ENCODE assay signal across 18 cellular contexts in the genomic region with DNA sequence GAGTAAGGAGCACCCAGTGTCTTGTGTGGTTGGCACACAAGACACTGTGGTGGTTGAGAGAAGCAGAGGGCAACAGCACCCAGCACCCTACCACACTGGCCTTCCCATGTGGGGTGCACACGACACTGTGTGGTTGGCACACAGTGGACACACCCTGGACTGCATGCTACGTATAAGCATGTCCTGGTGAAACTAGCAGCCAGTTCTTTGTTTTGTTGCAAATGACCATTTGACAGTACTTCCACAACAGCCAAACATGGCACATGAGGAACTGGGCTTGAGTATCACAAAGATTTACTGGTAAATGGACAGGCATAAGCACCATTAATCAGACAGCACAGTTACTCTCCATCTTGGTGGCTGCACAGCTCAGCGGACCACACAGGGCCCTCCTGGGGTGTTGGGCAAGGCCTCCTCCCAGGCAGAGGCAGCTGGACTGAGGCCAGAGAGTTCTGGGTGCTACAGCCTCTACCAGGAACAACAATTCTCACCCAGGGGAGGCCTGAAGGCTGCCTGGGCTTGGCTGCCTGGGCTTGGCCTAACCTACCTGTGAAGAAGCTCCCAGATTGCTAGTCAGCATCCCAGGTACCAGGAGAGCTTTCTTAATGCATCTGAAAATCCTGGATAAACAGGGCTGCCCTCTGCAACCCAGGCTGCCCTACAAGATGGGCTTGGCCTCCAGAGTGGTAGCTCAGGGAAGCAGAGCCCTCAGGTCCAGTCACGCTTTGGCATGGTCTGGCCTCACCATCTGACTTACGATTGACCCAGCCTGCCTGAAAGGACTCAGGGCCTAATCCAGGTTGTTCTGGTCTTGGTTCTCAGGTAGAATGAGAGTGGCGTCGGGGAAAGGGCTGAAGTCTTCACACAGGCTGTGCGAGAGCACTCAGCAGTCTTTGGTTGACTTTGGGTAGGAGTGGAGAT. TPM values are rescaled to one million over a fixed set of nuclear protein-coding genes. Genes with fewer than 3 reads are reported as not detected.
A peak's percentile ranks its signal among the peaks of the same experiment; 100 is the strongest.
DNase-seq lines count a peak whose midpoint lies in the region; ATAC-seq and TF ChIP-seq lines count a peak whose summit lies in the region.
"Had no signal": no experiment of that assay in that cellular context is flagged by ENCODE, and none has a peak within 500 bp of the region (broad histone marks: within the 10 kb centered on the region; RNA-seq: fewer than 3 reads in every experiment).

No MANE protein-coding gene starts in this region.

- peaks cover 30 to 55% of the 10 kb centered on the region in 2 experiments for H3K4me1 ChIP-seq in neutrophil (ENCODE audit: control insufficient read depth in 1 of 2, insufficient read depth in 1 of 2, low read depth in 1 of 2, low read length in 1 of 2)
- H3K4me1 ChIP-seq in left ventricle myocardium inferior, result peaks cover 35% of the 10 kb centered on the region

- no peak for ATAC-seq in activated naive CD4-positive, alpha-beta T cell treated with anti-CD3 and anti-CD28 coated beads, Interleukin-2, amount 50 U/mL, for 72 hours
- ATAC-seq: activated CD4-positive, CD25-positive, alpha-beta regulatory T cell treated with anti-CD3 and anti-CD28 coated beads, Interleukin-2, amount 50 U/mL, for 24 hours; HCT116; Panc1 had no signal

- intact Hi-C loops in left ventricle myocardium inferior (cut with micrococcal nuclease), result loop anchor here (10.0 kb wide), 1 partner anchor 395 kb away; a partner anchor contains a TSS

- CTCF ChIA-PET in activated CD4-positive, alpha-beta T cell treated with anti-CD3 and anti-CD28 coated beads, Interleukin-2, amount 10 ng/mL, durations not matched to agents 7 days and 5 days (lab: Charles Lee), result interaction anchor here (2.8 kb wide), 1 partner anchor 9 kb away, joined by 15 read pairs; no protein-coding TSS in a partner anchor

- H3K4me3 ChIP-seq in Jurkat, Clone E6-1 (ENCODE audit: low read length), result 0 out of 2 replicates have a peak overlapping the region, but pooled peaks have one; percentile 5
- H3K4me3 ChIP-seq in neutrophil (ENCODE audit: low read depth in 1 of 2, low read length in 1 of 2), result no peak overlapping the region
- H3K4me3 ChIP-seq in left ventricle myocardium inferior, result no peak overlapping the region
- H3K4me3 ChIP-seq: pancreas, skin epidermis had no signal

- H3K4me1 Mint-ChIP-seq in activated CD4-positive, alpha-beta T cell treated with anti-CD3 and anti-CD28 coated beads, Interleukin-2, amount 10 ng/mL, durations not matched to agents 7 days and 5 days, result peaks cover 86% of the 10 kb centered on the region

- no peak for DNase-seq in activated CD4-positive, alpha-beta T cell treated with anti-CD3 and anti-CD28 coated beads, Interleukin-2, amount 10 ng/mL, durations not matched to agents 7 days and 5 days
- DNase-seq in activated CD4-positive, alpha-beta T cell treated with anti-CD3 and anti-CD28 coated beads, Interleukin-2, amount 50 U/mL, for 4 hours, result no peak
- no peak for DNase-seq in Jurkat, Clone E6-1 (ENCODE audit: low read depth, low spot score)
- no peak for DNase-seq in activated naive CD4-positive, alpha-beta T cell treated with anti-CD3 and anti-CD28 coated beads, Interleukin-2, amount 50 U/mL, for 72 hours (ENCODE audit: low spot score in 2 of 2)
- DNase-seq in AG08395 (ENCODE audit: low spot score), result no peak
- DNase-seq in SW480 (ENCODE audit: low spot score), result no peak
- DNase-seq in left ventricle myocardium inferior, result no peak
- DNase-seq: brain microvascular endothelial cell, NCI-H1092 treated with DMSO at 0.1 percent for 48 hours, NCI-H2171, NCI-H82 had no signal

- POLR2A ChIA-PET in activated CD4-positive, alpha-beta T cell treated with anti-CD3 and anti-CD28 coated beads, Interleukin-2, amount 10 ng/mL, durations not matched to agents 7 days and 5 days (lab: Charles Lee), result no interaction called here

- peak overlapping the region; percentile 63 for H3K4me3 Mint-ChIP-seq in activated CD4-positive, alpha-beta T cell treated with anti-CD3 and anti-CD28 coated beads, Interleukin-2, amount 10 ng/mL, durations not matched to agents 7 days and 5 days

- H3K36me3 Mint-ChIP-seq in activated CD4-positive, alpha-beta T cell treated with anti-CD3 and anti-CD28 coated beads, Interleukin-2, amount 10 ng/mL, durations not matched to agents 7 days and 5 days (ENCODE audit: low read depth), result peaks cover 15% of the 10 kb centered on the region
- peaks cover 11 to 15% of the 10 kb centered on the region in 2 donors for H3K36me3 Mint-ChIP-seq in activated naive CD4-positive, alpha-beta T cell treated with anti-CD3 and anti-CD28 coated beads, Interleukin-2, amount 50 U/mL, for 72 hours

- H3K9me3 Mint-ChIP-seq in activated CD4-positive, alpha-beta T cell treated with anti-CD3 and anti-CD28 coated beads, Interleukin-2, amount 10 ng/mL, durations not matched to agents 7 days and 5 days, result peaks cover 4% of the 10 kb centered on the region
- no peaks in the 10 kb centered on the region for H3K9me3 Mint-ChIP-seq in activated naive CD4-positive, alpha-beta T cell treated with anti-CD3 and anti-CD28 coated beads, Interleukin-2, amount 50 U/mL, for 72 hours

- peak overlapping the region; percentile 93 for H3K27ac Mint-ChIP-seq in activated CD4-positive, alpha-beta T cell treated with anti-CD3 and anti-CD28 coated beads, Interleukin-2, amount 10 ng/mL, durations not matched to agents 7 days and 5 days
- peak overlapping the region; percentile 60 to 90 for H3K27ac Mint-ChIP-seq in activated naive CD4-positive, alpha-beta T cell treated with anti-CD3 and anti-CD28 coated beads, Interleukin-2, amount 50 U/mL, for 72 hours

- H3K27ac ChIP-seq in neutrophil (peak overlapping the region; percentile 71), left ventricle myocardium inferior (replicated peaks) (no peak overlapping the region)
- H3K27ac ChIP-seq: brain microvascular endothelial cell, pancreas had no signal

- H3K36me3 ChIP-seq in neutrophil (no peaks in the 10 kb centered on the region), left ventricle myocardium inferior (no peaks in the 10 kb centered on the region)
- H3K36me3 ChIP-seq: brain microvascular endothelial cell, pancreas had no signal

- no peaks in the 10 kb centered on the region for H3K27me3 ChIP-seq in neutrophil
- no peaks in the 10 kb centered on the region for H3K27me3 ChIP-seq in left ventricle myocardium inferior (ENCODE audit: low read depth)
- H3K27me3 ChIP-seq: brain microvascular endothelial cell, pancreas had no signal

- H3K9me3 ChIP-seq in neutrophil (no peaks in the 10 kb centered on the region), left ventricle myocardium inferior (replicated peaks) (no peaks in the 10 kb centered on the region)
- H3K9me3 ChIP-seq: pancreas had no signal

- TF ChIP-seq CTCF in neutrophil (IDR thresholded peaks at IDR 0.05), result no peak
- TF ChIP-seq CTCF in left ventricle myocardium inferior (IDR thresholded peaks at IDR 0.05; ENCODE audit: borderline replicate concordance), result no peak

- no peaks in the 10 kb centered on the region for H3K27me3 Mint-ChIP-seq in activated CD4-positive, alpha-beta T cell treated with anti-CD3 and anti-CD28 coated beads, Interleukin-2, amount 10 ng/mL, durations not matched to agents 7 days and 5 days

RNA-seq across cellular contexts. Expression of a gene that starts 59.2 kb away (rescaled TPM):
- total RNA-seq in activated CD4-positive, alpha-beta T cell treated with anti-CD3 and anti-CD28 coated beads, Interleukin-2, amount 10 ng/mL, durations not matched to agents 7 days and 5 days, result not detected
- polyA plus RNA-seq in Jurkat, Clone E6-1 (2012; ENCODE audit: insufficient read depth, insufficient read length), result not detected
- under 1 TPM; 0.16 to 0.53 TPM for total RNA-seq in activated naive CD4-positive, alpha-beta T cell treated with anti-CD3 and anti-CD28 coated beads, Interleukin-2, amount 50 U/mL, for 72 hours
- not detected for total RNA-seq in left ventricle myocardium inferior
- total RNA-seq: A673, pancreas had no signal
- polyA plus RNA-seq: pancreas had no signal
